12 cellular contexts compared by ENCODE assay signal in genomic region chr3:183490653-183491052, GRCh38.
DNase-seq lines count a peak whose midpoint lies in the region; ATAC-seq, FAIRE-seq and TF ChIP-seq lines count a peak whose summit lies in the region.
"Had no signal": no experiment of that assay in that cellular context is flagged by ENCODE, and none has a peak within 500 bp of the region (broad histone marks: within the 10 kb centered on the region; RNA-seq: fewer than 3 reads in every experiment).

No MANE protein-coding gene starts in this region.

- 48 to 61% (median 53%) methylated on average over 6 of the region's 6 CpGs for WGBS in stomach, 5 donors
- 67 to 86% methylated on average over 6 of the region's 6 CpGs for WGBS in pancreas, 2 donors

- H3K36me3 ChIP-seq in stomach (peaks cover 0 to 14% (median 1%) of the 10 kb centered on the region in 4 donors), SJCRH30 (no peaks in the 10 kb centered on the region), pancreas (no peaks in the 10 kb centered on the region)

- H3K9me3 ChIP-seq in stomach: no peaks in the 10 kb centered on the region
- H3K9me3 ChIP-seq in SJCRH30 (replicated peaks): no peaks in the 10 kb centered on the region
- H3K9me3 ChIP-seq in pancreas: no peaks in the 10 kb centered on the region

- peak overlapping the region; percentile 69 for H3K27ac ChIP-seq in epithelial cell of prostate
- H3K27ac ChIP-seq in stomach: peak overlapping the region in 4 of 5 donors; percentile 17 to 64 (median 48)
- H3K27ac ChIP-seq in SJCRH30: no peak overlapping the region
- no peak overlapping the region for H3K27ac ChIP-seq in pancreas
- H3K27ac ChIP-seq: dorsolateral prefrontal cortex had no signal

- ATAC-seq in GM21526 (IDR thresholded peaks at IDR 0.05; ENCODE audit: low FRiP score, unreplicated experiment): no peak
- ATAC-seq in pancreas: no peak

- TF ChIP-seq POLR2A in stomach (IDR thresholded peaks at IDR 0.05): no peak

- H3K4me3 ChIP-seq in stomach (no peak overlapping the region), SJCRH30 (no peak overlapping the region), pancreas (no peak overlapping the region)
- H3K4me3 ChIP-seq: dorsolateral prefrontal cortex had no signal

- no peak for FAIRE-seq in pancreas (lab: Jason Lieb, UNC)

- intact Hi-C loops in stomach (cut with DNase I; ENCODE audit: low total_unique reads) (no loop called here), pancreas (cut with DNase I) (no loop called here)

- H3K27me3 ChIP-seq in stomach: no peaks in the 10 kb centered on the region
- no peaks in the 10 kb centered on the region for H3K27me3 ChIP-seq in SJCRH30
- H3K27me3 ChIP-seq in pancreas: no peaks in the 10 kb centered on the region
- H3K27me3 ChIP-seq: dorsolateral prefrontal cortex had no signal

- DNase-seq in activated CD8-positive, alpha-beta memory T cell treated with anti-CD3 and anti-CD28 coated beads for 24 hours: peak; percentile 19
- no peak for DNase-seq in activated CD8-positive, alpha-beta memory T cell treated with anti-CD3 and anti-CD28 coated beads, Interleukin-2, amount 50 U/mL, for 4 hours
- DNase-seq in NCI-H2196 (lab: John Stamatoyannopoulos, UW; ENCODE audit: unreplicated experiment) (peak; percentile 92), epithelial cell of prostate (ENCODE audit: low read depth, low spot score) (peak; percentile 85), stomach (peak; percentile 49), SJCRH30 (no peak), pancreas (no peak)
- DNase-seq: activated CD4-positive, alpha-beta memory T cell treated with anti-CD3 and anti-CD28 coated beads, Interleukin-2, amount 10 ng/mL, durations not matched to agents 7 days and 5 days; dorsolateral prefrontal cortex; NCI-H524 treated with DMSO at 0.1 percent for 48 hours; stimulated activated CD4-positive, alpha-beta T cell treated with anti-CD3 and anti-CD28 coated beads, Interleukin-4, amount 100 ng/mL, for 1 hour had no signal

- no peak for TF ChIP-seq CTCF in stomach (IDR thresholded peaks at IDR 0.05)
- TF ChIP-seq CTCF in pancreas (IDR thresholded peaks at IDR 0.05): no peak

- no peak for TF ChIP-seq EP300 in stomach (IDR thresholded peaks at IDR 0.05)

- H3K4me1 ChIP-seq in stomach: peaks cover 0 to 13% (median 9%) of the 10 kb centered on the region in 4 donors
- H3K4me1 ChIP-seq in SJCRH30: no peaks in the 10 kb centered on the region
- H3K4me1 ChIP-seq in pancreas: no peaks in the 10 kb centered on the region

Comparison
In these comparisons a context has a peak if more than half of its experiments do, and no peak if none do; other contexts are left out.
1. DNase-seq: peak in activated CD8-positive, alpha-beta memory T cell treated with anti-CD3 and anti-CD28 coated beads for 24 hours (single experiment), NCI-H2196 (single experiment), epithelial cell of prostate (single experiment) and stomach (single experiment); none in activated CD8-positive, alpha-beta memory T cell treated with anti-CD3 and anti-CD28 coated beads, Interleukin-2, amount 50 U/mL, for 4 hours (single experiment), SJCRH30 (0 of 2) and pancreas (0 of 6).
2. H3K27ac ChIP-seq: peak in epithelial cell of prostate (single experiment) and stomach (4 of 5); none in SJCRH30 (single experiment) and pancreas (0 of 4).